Comparison of ENCODE assay signal across 23 cellular contexts in genomic region chr16:23979426-23979825, GRCh38.
"Had no signal": no experiment of that assay in that cellular context is flagged by ENCODE, and none has a peak within 500 bp of the region (broad histone marks: within the 10 kb centered on the region; RNA-seq: fewer than 3 reads in every experiment).

No MANE protein-coding gene starts in this region.

- H3K9me3 Mint-ChIP-seq: activated CD4-positive, alpha-beta T cell treated with anti-CD3 and anti-CD28 coated beads, Interleukin-2, amount 10 ng/mL, durations not matched to agents 24 days and 14 days; activated CD8-positive, alpha-beta T cell treated with anti-CD3 and anti-CD28 coated beads for 36 hours; immature natural killer cell; naive thymus-derived CD8-positive, alpha-beta T cell; stimulated activated naive CD8-positive, alpha-beta T cell treated with anti-CD3 and anti-CD28 coated beads, Interleukin-15, amount 100 ng/mL, for 72 hours; T-cell; T-helper 2 cell treated with Interferon-gamma antibody and Interleukin-4, amounts not matched to agents 5 μg/mL and 100 μg/mL, for 36 hours had no signal

- H3K27ac ChIP-seq: breast epithelium, hepatocyte, neural progenitor cell, spleen, suprapubic skin, tibial nerve, uterus, VCaP had no signal

- H3K36me3 Mint-ChIP-seq: immature natural killer cell, neural progenitor cell had no signal

- H3K36me3 ChIP-seq: breast epithelium, neural progenitor cell, suprapubic skin, tibial nerve, uterus had no signal

- H3K4me3 Mint-ChIP-seq: activated CD4-positive, alpha-beta T cell treated with anti-CD3 and anti-CD28 coated beads, Interleukin-2, amount 10 ng/mL, durations not matched to agents 24 days and 14 days; activated CD8-positive, alpha-beta memory T cell treated with anti-CD3 and anti-CD28 coated beads, Interleukin-2, amount 10 ng/mL, durations not matched to agents 7 days and 5 days; activated CD8-positive, alpha-beta T cell treated with anti-CD3 and anti-CD28 coated beads for 36 hours; immature natural killer cell; naive thymus-derived CD8-positive, alpha-beta T cell; neural progenitor cell; stimulated activated naive CD8-positive, alpha-beta T cell treated with anti-CD3 and anti-CD28 coated beads, Interleukin-15, amount 100 ng/mL, for 72 hours; T-cell; T-helper 2 cell treated with Interferon-gamma antibody and Interleukin-4, amounts not matched to agents 5 μg/mL and 100 μg/mL, for 36 hours had no signal

- H3K27me3 Mint-ChIP-seq: activated CD4-positive, alpha-beta T cell treated with anti-CD3 and anti-CD28 coated beads, Interleukin-2, amount 10 ng/mL, durations not matched to agents 24 days and 14 days; activated CD8-positive, alpha-beta memory T cell treated with anti-CD3 and anti-CD28 coated beads, Interleukin-2, amount 10 ng/mL, durations not matched to agents 7 days and 5 days; activated CD8-positive, alpha-beta T cell treated with anti-CD3 and anti-CD28 coated beads for 36 hours; naive thymus-derived CD8-positive, alpha-beta T cell; stimulated activated naive CD8-positive, alpha-beta T cell treated with anti-CD3 and anti-CD28 coated beads, Interleukin-15, amount 100 ng/mL, for 72 hours; T-cell had no signal

- H3K4me1 ChIP-seq: breast epithelium, neural progenitor cell, suprapubic skin, tibial nerve, uterus had no signal

- H3K9me3 ChIP-seq: breast epithelium, spleen, suprapubic skin, tibial nerve, uterus had no signal

- ATAC-seq: activated CD8-positive, alpha-beta memory T cell treated with anti-CD3 and anti-CD28 coated beads, Interleukin-2, amount 10 ng/mL, durations not matched to agents 7 days and 5 days; left lobe of liver; naive thymus-derived CD8-positive, alpha-beta T cell; T-cell had no signal

- H3K27ac Mint-ChIP-seq: activated CD4-positive, alpha-beta T cell treated with anti-CD3 and anti-CD28 coated beads, Interleukin-2, amount 10 ng/mL, durations not matched to agents 24 days and 14 days; activated CD8-positive, alpha-beta memory T cell treated with anti-CD3 and anti-CD28 coated beads, Interleukin-2, amount 10 ng/mL, durations not matched to agents 7 days and 5 days; activated CD8-positive, alpha-beta T cell treated with anti-CD3 and anti-CD28 coated beads for 36 hours; neural progenitor cell; progenitor cell of endocrine pancreas; T-cell; T-helper 2 cell treated with Interferon-gamma antibody and Interleukin-4, amounts not matched to agents 5 μg/mL and 100 μg/mL, for 36 hours had no signal

- DNase-seq: activated CD4-positive, alpha-beta T cell treated with anti-CD3 and anti-CD28 coated beads, Interleukin-2, amount 10 ng/mL, durations not matched to agents 24 days and 14 days; activated CD8-positive, alpha-beta memory T cell treated with anti-CD3 and anti-CD28 coated beads, Interleukin-2, amount 10 ng/mL, durations not matched to agents 7 days and 5 days; activated gamma-delta T cell; activated naive CD4-positive, alpha-beta T cell treated with anti-CD3 and anti-CD28 coated beads, Interleukin-2, amount 50 U/mL, for 16 hours; activated T-cell treated with anti-CD3 and anti-CD28 coated beads for 4 hours; immature natural killer cell; naive thymus-derived CD8-positive, alpha-beta T cell; spleen; stimulated activated CD4-positive, alpha-beta T cell treated with anti-CD3 and anti-CD28 coated beads, Interleukin-4, amount 100 ng/mL, for 1 hour; stimulated activated naive CD8-positive, alpha-beta T cell treated with anti-CD3 and anti-CD28 coated beads, Interleukin-15, amount 100 ng/mL, for 72 hours; T-cell; uterus had no signal

- H3K79me2 ChIP-seq: hepatocyte had no signal

- H3K9ac ChIP-seq: neural progenitor cell had no signal

- H3K4me2 ChIP-seq: hepatocyte, neural progenitor cell had no signal

- H3K4me3 ChIP-seq: breast epithelium, hepatocyte, lung, neural progenitor cell, spleen, suprapubic skin, tibial nerve, uterus had no signal

- H3K27me3 ChIP-seq: breast epithelium, spleen, suprapubic skin, tibial nerve, uterus had no signal

- H2AFZ ChIP-seq: hepatocyte, neural progenitor cell had no signal
